In genomic region chr2:39218401-39218800, GRCh38 we compare ENCODE assay signal across 27 cellular contexts. TPM values are rescaled to one million over a fixed set of nuclear protein-coding genes. Genes with fewer than 3 reads are reported as not detected.
DNase-seq lines count a peak whose midpoint lies in the region; ATAC-seq lines count a peak whose summit lies in the region.
"Had no signal": no experiment of that assay in that cellular context is flagged by ENCODE, and none has a peak within 500 bp of the region (broad histone marks: within the 10 kb centered on the region; RNA-seq: fewer than 3 reads in every experiment).

No MANE protein-coding gene starts in this region.

- intact Hi-C loops in CD4-positive, alpha-beta memory T cell (cut with micrococcal nuclease), result no loop called here
- intact Hi-C loops in activated T-helper 1 cell treated with anti-CD3 and anti-CD28 coated beads, Interleukin-12 subunit alpha, Interleukin-12 subunit beta, Interleukin-2, Interleukin-4 antibody, amounts not matched to agents 30 ng/mL and 10 ng/mL and 1 ng/mL, durations not matched to agents 14 hours and 24 hours and 36 hours (cut with micrococcal nuclease), result loop anchor here (5.0 kb wide), 2 partner anchors 46 to 566 kb away; no protein-coding TSS in a partner anchor

- no peaks in the 10 kb centered on the region for H3K27me3 ChIP-seq in CD4-positive, CD25-positive, alpha-beta regulatory T cell (ENCODE audit: control insufficient read depth, insufficient read depth, low read length)
- no peaks in the 10 kb centered on the region for H3K27me3 ChIP-seq in CD4-positive, alpha-beta memory T cell (ENCODE audit: insufficient read depth, low read length)
- H3K27me3 ChIP-seq in effector memory CD4-positive, alpha-beta T cell (replicated peaks; ENCODE audit: control insufficient read depth, insufficient read depth, low read length, poor library complexity, severe bottlenecking), result no peaks in the 10 kb centered on the region
- H3K27me3 ChIP-seq: colonic mucosa, right atrium auricular region, spleen, upper lobe of left lung had no signal

- H3K4me1 Mint-ChIP-seq in CD4-positive, CD25-positive, alpha-beta regulatory T cell, result peaks cover 28 to 47% (median 32%) of the 10 kb centered on the region in 4 donors
- peaks cover 38 to 58% (median 50%) of the 10 kb centered on the region in 4 donors for H3K4me1 Mint-ChIP-seq in CD4-positive, alpha-beta memory T cell
- peaks cover 72% of the 10 kb centered on the region for H3K4me1 Mint-ChIP-seq in activated T-helper 1 cell treated with anti-CD3 and anti-CD28 coated beads, Interleukin-12 subunit alpha, Interleukin-12 subunit beta, Interleukin-2, Interleukin-4 antibody, amounts not matched to agents 30 ng/mL and 10 ng/mL and 1 ng/mL, durations not matched to agents 14 hours and 24 hours and 36 hours (ENCODE audit: low read depth)

- H3K27me3 Mint-ChIP-seq in CD4-positive, CD25-positive, alpha-beta regulatory T cell, result peaks cover 6% of the 10 kb centered on the region
- no peaks in the 10 kb centered on the region for H3K27me3 Mint-ChIP-seq in CD4-positive, alpha-beta memory T cell
- H3K27me3 Mint-ChIP-seq in activated T-helper 1 cell treated with anti-CD3 and anti-CD28 coated beads, Interleukin-12 subunit alpha, Interleukin-12 subunit beta, Interleukin-2, Interleukin-4 antibody, amounts not matched to agents 30 ng/mL and 10 ng/mL and 1 ng/mL, durations not matched to agents 14 hours and 24 hours and 36 hours (ENCODE audit: insufficient read depth), result no peaks in the 10 kb centered on the region
- H3K27me3 Mint-ChIP-seq: activated B cell treated with CpG ODN at 0.5 μM for 24 hours had no signal

- peak overlapping the region in 2 of 4 donors; percentile 17 to 23 for H3K4me3 Mint-ChIP-seq in CD4-positive, CD25-positive, alpha-beta regulatory T cell
- H3K4me3 Mint-ChIP-seq in CD4-positive, alpha-beta memory T cell, result peak overlapping the region in 3 of 8 donors; percentile 26 to 75 (median 56)
- peak overlapping the region; percentile 20 for H3K4me3 Mint-ChIP-seq in activated T-helper 1 cell treated with anti-CD3 and anti-CD28 coated beads, Interleukin-12 subunit alpha, Interleukin-12 subunit beta, Interleukin-2, Interleukin-4 antibody, amounts not matched to agents 30 ng/mL and 10 ng/mL and 1 ng/mL, durations not matched to agents 14 hours and 24 hours and 36 hours
- H3K4me3 Mint-ChIP-seq: activated B cell treated with CpG ODN at 0.5 μM for 24 hours had no signal

- CTCF ChIA-PET in CD4-positive, alpha-beta memory T cell (lab: Charles Lee; ENCODE audit: partially characterized antibody), result interaction anchor here (1.3 to 5.9 kb wide), 5 partner anchors 10 to 158 kb away, joined by 3 to 52 read pairs (median 8); partner anchors contain the start of gene SOS1

- no peaks in the 10 kb centered on the region for H3K36me3 ChIP-seq in CD4-positive, CD25-positive, alpha-beta regulatory T cell (ENCODE audit: control insufficient read depth, insufficient read depth, low read length)
- H3K36me3 ChIP-seq in CD4-positive, alpha-beta memory T cell (ENCODE audit: insufficient read depth, low read length), result no peaks in the 10 kb centered on the region
- H3K36me3 ChIP-seq in effector memory CD4-positive, alpha-beta T cell (ENCODE audit: control insufficient read depth, insufficient read depth, low read length), result no peaks in the 10 kb centered on the region
- H3K36me3 ChIP-seq: colonic mucosa, lower lobe of right lung, right atrium auricular region, spleen, upper lobe of left lung had no signal

- H3K4me1 ChIP-seq in CD4-positive, CD25-positive, alpha-beta regulatory T cell (ENCODE audit: control insufficient read depth, insufficient read depth, low read length, poor library complexity, severe bottlenecking), result peaks cover 34% of the 10 kb centered on the region
- H3K4me1 ChIP-seq in CD4-positive, alpha-beta memory T cell (ENCODE audit: insufficient read depth, low read length), result peaks cover 58% of the 10 kb centered on the region
- H3K4me1 ChIP-seq in effector memory CD4-positive, alpha-beta T cell (ENCODE audit: control insufficient read depth, insufficient read depth, low read length, poor library complexity, severe bottlenecking), result peaks cover 24% of the 10 kb centered on the region
- H3K4me1 ChIP-seq: colonic mucosa, lower lobe of right lung, parathyroid adenoma, right atrium auricular region, upper lobe of left lung had no signal

- no peaks in the 10 kb centered on the region for H3K9me3 Mint-ChIP-seq in CD4-positive, CD25-positive, alpha-beta regulatory T cell
- no peaks in the 10 kb centered on the region for H3K9me3 Mint-ChIP-seq in CD4-positive, alpha-beta memory T cell
- H3K9me3 Mint-ChIP-seq in activated T-helper 1 cell treated with anti-CD3 and anti-CD28 coated beads, Interleukin-12 subunit alpha, Interleukin-12 subunit beta, Interleukin-2, Interleukin-4 antibody, amounts not matched to agents 30 ng/mL and 10 ng/mL and 1 ng/mL, durations not matched to agents 14 hours and 24 hours and 36 hours, result peaks cover 4% of the 10 kb centered on the region
- H3K9me3 Mint-ChIP-seq: activated B cell treated with CpG ODN at 0.5 μM for 24 hours had no signal

- no peaks in the 10 kb centered on the region for H3K36me3 Mint-ChIP-seq in CD4-positive, CD25-positive, alpha-beta regulatory T cell
- no peaks in the 10 kb centered on the region for H3K36me3 Mint-ChIP-seq in CD4-positive, alpha-beta memory T cell
- H3K36me3 Mint-ChIP-seq in activated T-helper 1 cell treated with anti-CD3 and anti-CD28 coated beads, Interleukin-12 subunit alpha, Interleukin-12 subunit beta, Interleukin-2, Interleukin-4 antibody, amounts not matched to agents 30 ng/mL and 10 ng/mL and 1 ng/mL, durations not matched to agents 14 hours and 24 hours and 36 hours (ENCODE audit: low read depth), result peaks cover 18% of the 10 kb centered on the region

- DNase-seq in CD4-positive, CD25-positive, alpha-beta regulatory T cell, result peak in 1 of 3 donors; percentile 69
- DNase-seq in CD4-positive, alpha-beta memory T cell, result peak in 1 of 5 donors; percentile 23
- no peak for DNase-seq in activated T-helper 1 cell treated with anti-CD3 and anti-CD28 coated beads, Interleukin-12 subunit alpha, Interleukin-12 subunit beta, Interleukin-2, Interleukin-4 antibody, amounts not matched to agents 30 ng/mL and 10 ng/mL and 1 ng/mL, durations not matched to agents 14 hours and 24 hours and 36 hours (ENCODE audit: low spot score)
- DNase-seq in effector memory CD4-positive, alpha-beta T cell, result no peak
- DNase-seq in HT-29 (ENCODE audit: low spot score) (no peak), anterior cingulate cortex (lab: John Stamatoyannopoulos, UW) (no peak)
- DNase-seq: activated B cell treated with CpG ODN at 0.5 μM for 24 hours; activated effector memory CD4-positive, alpha-beta T cell treated with Interleukin-2 at 50 U/mL for 16 hours; colonic mucosa; effector CD8-positive, alpha-beta T cell; head of caudate nucleus; lower lobe of right lung; NCI-H1092 treated with DMSO at 0.1 percent for 48 hours; NCI-H187 treated with DMSO at 0.1 percent for 48 hours; SIG-M5; spleen; stimulated activated CD4-positive, alpha-beta T cell treated with anti-CD3 and anti-CD28 coated beads, Interleukin-2, amount 100 ng/mL, for 48 hours; SW 1271; upper lobe of left lung had no signal

- no peaks in the 10 kb centered on the region for H3K9me3 ChIP-seq in CD4-positive, CD25-positive, alpha-beta regulatory T cell (ENCODE audit: control insufficient read depth in 2 of 2, low read length in 2 of 2)
- no peaks in the 10 kb centered on the region for H3K9me3 ChIP-seq in CD4-positive, alpha-beta memory T cell (ENCODE audit: control insufficient read depth in 1 of 2, low read length in 2 of 2)
- H3K9me3 ChIP-seq in effector memory CD4-positive, alpha-beta T cell (ENCODE audit: control insufficient read depth, low read length), result no peaks in the 10 kb centered on the region
- H3K9me3 ChIP-seq: colonic mucosa, lower lobe of right lung, right atrium auricular region, spleen, upper lobe of left lung had no signal

- H3K27ac ChIP-seq in CD4-positive, CD25-positive, alpha-beta regulatory T cell (ENCODE audit: insufficient read depth, low read length, poor library complexity, severe bottlenecking), result peak overlapping the region; percentile 19
- H3K27ac ChIP-seq in CD4-positive, alpha-beta memory T cell (ENCODE audit: low read depth, low read length), result peak overlapping the region; percentile 47
- peak overlapping the region; percentile 36 for H3K27ac ChIP-seq in effector memory CD4-positive, alpha-beta T cell (ENCODE audit: insufficient read depth, low read length, poor library complexity, severe bottlenecking)
- H3K27ac ChIP-seq: C4-2B, colonic mucosa, lower lobe of right lung, parathyroid adenoma, right atrium auricular region, upper lobe of left lung had no signal

- POLR2A ChIA-PET in CD4-positive, alpha-beta memory T cell (lab: Charles Lee; ENCODE audit: partially characterized antibody), result interaction anchor here (1.0 to 6.1 kb wide), 7 partner anchors 10 to 150 kb away, joined by 3 to 185 read pairs (median 21); partner anchors contain the start of gene SOS1

- peak overlapping the region; percentile 83 to 98 (median 91) for H3K27ac Mint-ChIP-seq in CD4-positive, CD25-positive, alpha-beta regulatory T cell
- peak overlapping the region; percentile 63 to 95 (median 84) for H3K27ac Mint-ChIP-seq in CD4-positive, alpha-beta memory T cell
- peak overlapping the region; percentile 83 for H3K27ac Mint-ChIP-seq in activated T-helper 1 cell treated with anti-CD3 and anti-CD28 coated beads, Interleukin-12 subunit alpha, Interleukin-12 subunit beta, Interleukin-2, Interleukin-4 antibody, amounts not matched to agents 30 ng/mL and 10 ng/mL and 1 ng/mL, durations not matched to agents 14 hours and 24 hours and 36 hours
- H3K27ac Mint-ChIP-seq: activated B cell treated with CpG ODN at 0.5 μM for 24 hours had no signal

- ATAC-seq in CD4-positive, CD25-positive, alpha-beta regulatory T cell (ENCODE audit: low read depth in 2 of 2), result no peak
- ATAC-seq in GM19328 (IDR thresholded peaks at IDR 0.05; ENCODE audit: unreplicated experiment), result no peak
- ATAC-seq: lower lobe of right lung had no signal

- no peak overlapping the region for H3K4me3 ChIP-seq in CD4-positive, CD25-positive, alpha-beta regulatory T cell (ENCODE audit: low read depth, low read length)
- H3K4me3 ChIP-seq in CD4-positive, alpha-beta memory T cell (ENCODE audit: low read length in 2 of 2), result no peak overlapping the region
- no peak overlapping the region for H3K4me3 ChIP-seq in effector memory CD4-positive, alpha-beta T cell (ENCODE audit: insufficient read depth, low read depth, low read length, poor library complexity, severe bottlenecking)
- H3K4me3 ChIP-seq: colonic mucosa, lower lobe of right lung, right atrium auricular region, spleen, upper lobe of left lung had no signal

RNA-seq across cellular contexts. Expression of gene CDKL4, which starts 25.4 kb away (rescaled TPM):
- total RNA-seq in CD4-positive, CD25-positive, alpha-beta regulatory T cell, result 0.74 TPM
- polyA plus RNA-seq in CD4-positive, CD25-positive, alpha-beta regulatory T cell, result 1 to 10 TPM in 1 of 4 donors, under 1 TPM in 3; 0.25 to 1.6 (median 0.42) TPM
- total RNA-seq in CD4-positive, alpha-beta memory T cell, result under 1 TPM in 1 of 2 experiments, not detected in 1; 0.38 TPM
- polyA plus RNA-seq in CD4-positive, alpha-beta memory T cell, result not detected
- 0.20 TPM in 1 of 2 replicates, not detected in the other for total RNA-seq in activated T-helper 1 cell treated with anti-CD3 and anti-CD28 coated beads, Interleukin-12 subunit alpha, Interleukin-12 subunit beta, Interleukin-2, Interleukin-4 antibody, amounts not matched to agents 30 ng/mL and 10 ng/mL and 1 ng/mL, durations not matched to agents 14 hours and 24 hours and 36 hours
- total RNA-seq in HT-29 (2014; rRNA removed; shearing (Covaris generic)), result not detected in 2 replicates
- total RNA-seq: M059J, mononuclear cell had no signal
- polyA plus RNA-seq: esophagus, neural cell had no signal
